19 cellular contexts compared by ENCODE assay signal in genomic region chr4:8314691-8315255, GRCh38. TPM values are rescaled to one million over a fixed set of nuclear protein-coding genes. Genes with fewer than 3 reads are reported as not detected.
DNase-seq lines count a peak whose midpoint lies in the region; ATAC-seq and TF ChIP-seq lines count a peak whose summit lies in the region.
"Had no signal": no experiment of that assay in that cellular context is flagged by ENCODE, and none has a peak within 500 bp of the region (broad histone marks: within the 10 kb centered on the region; RNA-seq: fewer than 3 reads in every experiment).

No MANE protein-coding gene starts in this region.

- TF ChIP-seq CTCF in left ventricle myocardium inferior (IDR thresholded peaks at IDR 0.05; ENCODE audit: borderline replicate concordance) (no peak), activated B cell treated with CpG ODN at 0.5 μM for 24 hours (IDR thresholded peaks at IDR 0.05) (no peak), ovary (IDR thresholded peaks at IDR 0.05) (no peak), uterus (IDR thresholded peaks at IDR 0.05) (no peak), psoas muscle (IDR thresholded peaks at IDR 0.05) (no peak), WTC11 (IDR thresholded peaks at IDR 0.05) (no peak)

- no peak for TF ChIP-seq EP300 in ovary (IDR thresholded peaks at IDR 0.05)

- WGBS in ovary, 3 donors, result 88 to 92% (median 91%) methylated on average over 5 of the region's 5 CpGs
- WGBS in psoas muscle, 3 donors, result 94 to 96% (median 95%) methylated on average over 5 of the region's 5 CpGs

- ATAC-seq in Right ventricle myocardium superior (ENCODE audit: poor library complexity) (no peak), activated B cell treated with CpG ODN at 0.5 μM for 24 hours (ENCODE audit: low read depth) (no peak), psoas muscle (no peak), WTC11 (no peak)
- ATAC-seq: T-cell had no signal

- H3K4me1 Mint-ChIP-seq in activated B cell treated with CpG ODN at 0.5 μM for 24 hours (no peaks in the 10 kb centered on the region), WTC11 (peaks cover 18% of the 10 kb centered on the region)
- H3K4me1 Mint-ChIP-seq: activated naive CD4-positive, alpha-beta T cell treated with anti-CD3 and anti-CD28 coated beads, Interleukin-2, amount 50 U/mL, for 24 hours; T-cell had no signal

- H3K9me3 Mint-ChIP-seq in activated B cell treated with CpG ODN at 0.5 μM for 24 hours (peaks cover 13% of the 10 kb centered on the region), WTC11 (peaks cover 17% of the 10 kb centered on the region)

- H3K4me3 ChIP-seq in left ventricle myocardium inferior (no peak overlapping the region), ovary (no peak overlapping the region), uterus (no peak overlapping the region), psoas muscle (no peak overlapping the region)
- H3K4me3 ChIP-seq: lower lobe of right lung had no signal

- H3K36me3 ChIP-seq in left ventricle myocardium inferior, result no peaks in the 10 kb centered on the region
- no peaks in the 10 kb centered on the region for H3K36me3 ChIP-seq in ovary
- no peaks in the 10 kb centered on the region for H3K36me3 ChIP-seq in uterus
- H3K36me3 ChIP-seq in psoas muscle (ENCODE audit: insufficient read depth in 1 of 2, low read depth in 1 of 2), result no peaks in the 10 kb centered on the region
- H3K36me3 ChIP-seq: lower lobe of right lung had no signal

- CTCF ChIA-PET in activated B cell treated with CpG ODN at 0.5 μM for 24 hours (lab: Charles Lee), result no interaction called here
- CTCF ChIA-PET in WTC11 (lab: Charles Lee), result interaction anchor here (0.7 to 2.9 kb wide), 6 partner anchors 8 to 138 kb away, joined by 3 to 10 read pairs (median 5); no protein-coding TSS in a partner anchor

- no peaks in the 10 kb centered on the region for H3K27me3 ChIP-seq in left ventricle myocardium inferior (ENCODE audit: low read depth)
- no peaks in the 10 kb centered on the region for H3K27me3 ChIP-seq in ovary
- H3K27me3 ChIP-seq in uterus, result no peaks in the 10 kb centered on the region
- no peaks in the 10 kb centered on the region for H3K27me3 ChIP-seq in psoas muscle (ENCODE audit: insufficient read depth in 3 of 3, low read length in 2 of 3)

- POLR2A ChIA-PET in activated B cell treated with CpG ODN at 0.5 μM for 24 hours (lab: Charles Lee), result no interaction called here
- POLR2A ChIA-PET in WTC11 (lab: Charles Lee), result no interaction called here

- H3K27ac ChIP-seq in left ventricle myocardium inferior (replicated peaks) (no peak overlapping the region), ovary (no peak overlapping the region), uterus (no peak overlapping the region), psoas muscle (no peak overlapping the region)
- H3K27ac ChIP-seq: C4-2B, lower lobe of right lung had no signal

- H3K9me3 ChIP-seq in left ventricle myocardium inferior (replicated peaks) (peaks cover 6% of the 10 kb centered on the region), ovary (no peaks in the 10 kb centered on the region), uterus (no peaks in the 10 kb centered on the region), psoas muscle (no peaks in the 10 kb centered on the region)

- peaks cover 14% of the 10 kb centered on the region for H3K27me3 Mint-ChIP-seq in activated B cell treated with CpG ODN at 0.5 μM for 24 hours
- H3K27me3 Mint-ChIP-seq in WTC11 (ENCODE audit: low read depth), result peaks cover 3% of the 10 kb centered on the region; the same call in 1 of the 2 replicates

- TF ChIP-seq POLR2A in ovary (IDR thresholded peaks at IDR 0.05) (no peak), uterus (IDR thresholded peaks at IDR 0.05) (no peak)

- H3K27ac Mint-ChIP-seq in activated B cell treated with CpG ODN at 0.5 μM for 24 hours, result no peak overlapping the region
- H3K27ac Mint-ChIP-seq in WTC11, result no peak overlapping the region
- H3K27ac Mint-ChIP-seq: activated naive CD4-positive, alpha-beta T cell treated with anti-CD3 and anti-CD28 coated beads, Interleukin-2, amount 50 U/mL, for 24 hours; T-cell had no signal

- DNase-seq in Right ventricle myocardium superior (peak; percentile 6), left ventricle myocardium inferior (no peak), activated B cell treated with CpG ODN at 0.5 μM for 24 hours (peak; percentile 0), ovary (peak in 4 of 5 donors; percentile 7 to 31 (median 12)), uterus (peak; percentile 4 to 11), psoas muscle (no peak), WTC11 (ENCODE audit: low spot score) (no peak)
- no peak for DNase-seq in activated CD4-positive, alpha-beta T cell treated with anti-CD3 and anti-CD28 coated beads, Interleukin-2, amount 50 U/mL, for 48 hours
- DNase-seq: activated T-cell treated with anti-CD3 and anti-CD28 coated beads, Interleukin-2, amount 50 U/mL, for 1 hour; erythroblast; foreskin fibroblast; GOT3; NCI-H1092; OCI-M1; SIG-M5 had no signal

- H3K4me3 Mint-ChIP-seq in activated B cell treated with CpG ODN at 0.5 μM for 24 hours (no peak overlapping the region), WTC11 (no peak overlapping the region)
- H3K4me3 Mint-ChIP-seq: activated naive CD4-positive, alpha-beta T cell treated with anti-CD3 and anti-CD28 coated beads, Interleukin-2, amount 50 U/mL, for 24 hours; T-cell had no signal

- H3K4me1 ChIP-seq in left ventricle myocardium inferior (peaks cover 47% of the 10 kb centered on the region), ovary (ENCODE audit: insufficient read depth) (peaks cover 18% of the 10 kb centered on the region), uterus (peaks cover 0 to 4% of the 10 kb centered on the region in 2 donors), psoas muscle (peaks cover 11% of the 10 kb centered on the region)

- no peaks in the 10 kb centered on the region for H3K36me3 Mint-ChIP-seq in activated B cell treated with CpG ODN at 0.5 μM for 24 hours (ENCODE audit: low read depth)
- no peaks in the 10 kb centered on the region for H3K36me3 Mint-ChIP-seq in WTC11
- H3K36me3 Mint-ChIP-seq: T-cell had no signal

- intact Hi-C loops in Right ventricle myocardium superior (cut with DNase I) (loop anchor here (5.0 kb wide), 1 partner anchor 88 kb away; no protein-coding TSS in a partner anchor), left ventricle myocardium inferior (cut with micrococcal nuclease) (no loop called here), activated B cell treated with CpG ODN at 0.5 μM for 24 hours (cut with micrococcal nuclease) (no loop called here), ovary (cut with DNase I) (loop anchor here in 1 of 4 donors (10.0 kb wide), 1 partner anchor 50 kb away; the partner anchor contains the start of gene HTRA3), uterus (cut with DNase I; ENCODE audit: low total_unique reads) (no loop called here), psoas muscle (cut with DNase I) (no loop called here)

TF ChIP-seq in WTC11, 78 proteins besides CTCF, POLR2A, EP300 and RAD21 (continues in another document):
- TF ChIP-seq ZNF425 (CRISPR knock-in tag; conservative IDR thresholded peaks at IDR 0.05), result no peak
- no peak for TF ChIP-seq ZNF281 (CRISPR knock-in tag; IDR thresholded peaks at IDR 0.05)
- TF ChIP-seq SMAD4 (CRISPR knock-in tag; IDR thresholded peaks at IDR 0.05), result no peak
- TF ChIP-seq ZNF232 (CRISPR knock-in tag; IDR thresholded peaks at IDR 0.05), result no peak
- no peak for TF ChIP-seq EMX1 (CRISPR knock-in tag; IDR thresholded peaks at IDR 0.05)
- no peak for TF ChIP-seq MXD4 (CRISPR knock-in tag; IDR thresholded peaks at IDR 0.05; ENCODE audit: borderline replicate concordance)

RNA-seq across cellular contexts. Expression of gene HTRA3, which starts 45.2 kb away (rescaled TPM):
- total RNA-seq in Right ventricle myocardium superior (123 TPM), left ventricle myocardium inferior (119 TPM), activated B cell treated with CpG ODN at 0.5 μM for 24 hours (not detected in 2 replicates), ovary (100 to 1,000 TPM in 1 of 7 donors, 10 to 100 TPM in 6; 36.2 to 160 (median 62.3) TPM), uterus (10 to 100 TPM; 22.8 to 65.3 (median 29.5) TPM), psoas muscle (10 to 100 TPM in 2 of 4 donors, 1 to 10 TPM in 2; 7.2 to 26.4 (median 17.0) TPM), WTC11 (2021) (2.3 to 5.5 TPM (median 4.8 TPM) in 3 replicates)
- polyA plus RNA-seq in ovary (100 to 1,000 TPM; 122 to 163 TPM), psoas muscle (10 to 100 TPM; 11.1 to 15.5 (median 14.0) TPM)

Comparison
In these comparisons a context has a peak if more than half of its experiments do, and no peak if none do; other contexts are left out.
1. DNase-seq: peak in Right ventricle myocardium superior (single experiment), activated B cell treated with CpG ODN at 0.5 μM for 24 hours (single experiment), ovary (4 of 5) and uterus (2 of 2); none in left ventricle myocardium inferior (single experiment), psoas muscle (0 of 2), WTC11 (single experiment) and activated CD4-positive, alpha-beta T cell treated with anti-CD3 and anti-CD28 coated beads, Interleukin-2, amount 50 U/mL, for 48 hours (0 of 2).